Comparison of ENCODE assay signal across 1 cellular context in the genomic region with DNA sequence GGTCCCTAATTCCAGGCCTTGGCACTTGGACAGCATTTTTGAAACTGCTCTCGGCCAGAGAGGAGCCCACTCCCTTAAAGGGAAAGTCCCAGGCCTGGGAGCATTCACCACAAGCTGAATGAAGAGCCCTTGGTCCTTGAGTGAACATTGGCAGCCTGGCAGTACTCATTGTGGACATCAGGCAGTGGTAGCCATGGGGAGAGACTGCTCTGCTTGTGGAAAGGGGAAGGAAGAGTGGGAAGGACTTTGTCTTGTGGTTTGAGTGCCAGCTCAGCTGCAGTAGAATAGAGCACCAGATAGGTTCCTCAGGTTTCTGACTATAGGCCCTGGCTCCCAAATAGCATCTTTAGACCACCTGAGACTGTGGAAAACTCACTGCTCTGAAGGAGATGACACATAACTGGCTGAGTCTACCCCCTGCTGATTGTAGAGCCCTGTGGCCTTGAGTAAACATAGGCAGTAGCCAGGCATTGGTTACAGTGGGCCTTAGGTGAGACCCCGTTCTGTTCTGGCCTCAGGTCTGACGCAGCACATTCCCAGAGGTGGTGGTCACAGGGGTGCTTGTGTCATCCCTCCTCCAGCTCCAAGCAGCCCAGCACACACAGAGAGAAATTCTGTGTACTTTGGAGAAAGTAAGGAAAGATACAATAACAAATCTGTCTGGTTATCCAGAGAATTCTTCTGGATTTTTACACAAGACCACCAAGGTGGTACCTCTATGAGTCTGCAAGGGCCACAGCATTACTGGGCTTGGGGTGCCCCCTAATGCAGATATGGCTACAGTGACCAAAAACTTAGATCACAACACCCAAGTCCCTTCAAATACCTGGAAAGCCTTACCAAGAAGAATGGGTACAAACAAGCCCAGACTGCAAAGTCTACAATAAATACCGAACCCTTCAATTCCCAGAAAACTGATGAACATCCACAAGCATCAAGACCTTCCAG.
TF ChIP-seq lines count a peak whose summit lies in the region.

No MANE protein-coding gene starts in this region.

TF ChIP-seq in GM23338, 12 proteins besides CTCF, POLR2A, EP300 and RAD21 (continued from another document):
- no peak for TF ChIP-seq ZNF462 (CRISPR knock-in tag; IDR thresholded peaks at IDR 0.05)
- no peak for TF ChIP-seq CREB1 (CRISPR knock-in tag; IDR thresholded peaks at IDR 0.05; ENCODE audit: low read depth)
- no peak for TF ChIP-seq STAT1 (IDR thresholded peaks at IDR 0.05; ENCODE audit: unreplicated experiment)
TF ChIP-seq in GM23338: peak in this region for 0.
